Comparison of ENCODE assay signal across 13 cellular contexts in the genomic region with DNA sequence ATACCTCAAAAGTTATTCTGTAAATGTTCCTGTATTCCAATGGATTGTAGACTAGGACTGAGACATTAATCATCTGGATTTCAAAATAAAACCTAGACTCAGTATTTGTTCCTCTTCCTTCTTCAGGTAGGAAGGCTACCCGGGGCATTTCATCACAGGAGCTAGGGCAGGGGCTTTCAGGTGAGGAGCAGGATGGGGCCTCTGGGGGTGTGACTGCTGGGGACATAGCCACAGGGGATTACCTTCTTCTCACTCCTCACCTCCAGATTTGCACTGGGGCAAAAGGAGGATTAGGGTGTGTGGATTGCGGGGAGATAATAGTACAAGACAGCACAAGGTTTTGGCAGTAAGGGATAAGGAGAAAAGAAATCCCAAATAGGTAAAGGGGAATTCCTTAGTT.
"Had no signal": no experiment of that assay in that cellular context is flagged by ENCODE, and none has a peak within 500 bp of the region (broad histone marks: within the 10 kb centered on the region; RNA-seq: fewer than 3 reads in every experiment).

No MANE protein-coding gene starts in this region.

- H3K27ac ChIP-seq: SJSA1, tibial artery had no signal

- H3K4me1 Mint-ChIP-seq: activated CD8-positive, alpha-beta memory T cell treated with anti-CD3 and anti-CD28 coated beads, Interleukin-2, amount 10 ng/mL, durations not matched to agents 7 days and 5 days; activated naive CD8-positive, alpha-beta T cell treated with anti-CD3 and anti-CD28 coated beads, Interleukin-2, amount 50 U/mL, for 24 hours; naive thymus-derived CD4-positive, alpha-beta T cell had no signal

- H3K27ac Mint-ChIP-seq: activated CD8-positive, alpha-beta memory T cell treated with anti-CD3 and anti-CD28 coated beads, Interleukin-2, amount 10 ng/mL, durations not matched to agents 7 days and 5 days; activated naive CD8-positive, alpha-beta T cell treated with anti-CD3 and anti-CD28 coated beads, Interleukin-2, amount 50 U/mL, for 24 hours; dendritic cell treated with granulocyte-macrophage colony-stimulating factor and Interleukin-4, amounts not matched to agents 40 ng/mL and 50 ng/mL, for 4 days had no signal

- H3K9me3 Mint-ChIP-seq: activated naive CD8-positive, alpha-beta T cell treated with anti-CD3 and anti-CD28 coated beads, Interleukin-2, amount 50 U/mL, for 24 hours; dendritic cell treated with granulocyte-macrophage colony-stimulating factor and Interleukin-4, amounts not matched to agents 40 ng/mL and 50 ng/mL, for 4 days; naive thymus-derived CD4-positive, alpha-beta T cell had no signal

- H3K4me3 Mint-ChIP-seq: activated CD8-positive, alpha-beta memory T cell treated with anti-CD3 and anti-CD28 coated beads, Interleukin-2, amount 10 ng/mL, durations not matched to agents 7 days and 5 days; activated naive CD8-positive, alpha-beta T cell treated with anti-CD3 and anti-CD28 coated beads, Interleukin-2, amount 50 U/mL, for 24 hours; dendritic cell treated with granulocyte-macrophage colony-stimulating factor and Interleukin-4, amounts not matched to agents 40 ng/mL and 50 ng/mL, for 4 days; naive thymus-derived CD4-positive, alpha-beta T cell had no signal

- H3K27me3 Mint-ChIP-seq: activated CD8-positive, alpha-beta memory T cell treated with anti-CD3 and anti-CD28 coated beads, Interleukin-2, amount 10 ng/mL, durations not matched to agents 7 days and 5 days; activated naive CD8-positive, alpha-beta T cell treated with anti-CD3 and anti-CD28 coated beads, Interleukin-2, amount 50 U/mL, for 24 hours; dendritic cell treated with granulocyte-macrophage colony-stimulating factor and Interleukin-4, amounts not matched to agents 40 ng/mL and 50 ng/mL, for 4 days; naive thymus-derived CD4-positive, alpha-beta T cell had no signal

- H3K27me3 ChIP-seq: SJSA1, tibial artery had no signal

- ATAC-seq: activated CD8-positive, alpha-beta memory T cell treated with anti-CD3 and anti-CD28 coated beads, Interleukin-2, amount 10 ng/mL, durations not matched to agents 7 days and 5 days; activated naive CD8-positive, alpha-beta T cell treated with anti-CD3 and anti-CD28 coated beads, Interleukin-2, amount 50 U/mL, for 24 hours; naive thymus-derived CD4-positive, alpha-beta T cell; right cardiac atrium had no signal

- H3K4me3 ChIP-seq: SJSA1, tibial artery had no signal

- DNase-seq: activated CD4-positive, alpha-beta T cell treated with anti-CD3 and anti-CD28 coated beads, Interleukin-2, amount 50 U/mL, for 48 hours; activated CD8-positive, alpha-beta memory T cell treated with anti-CD3 and anti-CD28 coated beads, Interleukin-2, amount 10 ng/mL, durations not matched to agents 7 days and 5 days; activated naive CD4-positive, alpha-beta T cell treated with Interleukin-2 at 50 U/mL for 16 hours; activated naive CD8-positive, alpha-beta T cell treated with anti-CD3 and anti-CD28 coated beads, Interleukin-2, amount 50 U/mL, for 24 hours; caudate nucleus; hippocampal formation; kidney glomerular epithelial cell; naive thymus-derived CD4-positive, alpha-beta T cell; right cardiac atrium; small intestine; tibial artery had no signal
